Comparison of ENCODE assay signal across 34 cellular contexts in the genomic region with DNA sequence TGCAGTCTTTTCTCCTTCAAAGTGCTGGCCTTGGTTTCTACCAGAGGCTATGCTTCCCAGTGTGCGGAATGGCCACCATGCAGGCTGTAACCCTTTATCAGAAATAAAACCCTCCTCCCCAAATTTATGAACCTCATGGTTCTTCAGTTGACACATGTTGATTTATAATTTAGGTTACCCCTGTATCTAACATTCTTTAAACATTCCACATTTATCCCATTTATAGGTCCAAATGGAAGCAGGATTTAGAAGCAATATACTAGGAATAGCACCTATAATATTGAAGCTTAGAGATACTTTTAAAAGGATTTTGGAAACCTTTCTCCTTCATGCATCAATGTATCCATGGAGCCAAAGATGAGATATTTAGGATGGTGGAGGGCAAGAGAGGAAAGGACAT.
"Had no signal": no experiment of that assay in that cellular context is flagged by ENCODE, and none has a peak within 500 bp of the region (broad histone marks: within the 10 kb centered on the region; RNA-seq: fewer than 3 reads in every experiment).

No MANE protein-coding gene starts in this region.

- H3K9me3 ChIP-seq: MG63 had no signal

- H3K27me3 ChIP-seq: MG63 had no signal

- H3K4me3 ChIP-seq: MG63 had no signal

- DNase-seq: Karpas-422, Kasumi-1, MG63, MM.1S, MV-4-11, NCI-H1048, NCI-H1092, NCI-H1092 treated with DMSO at 0.1 percent for 48 hours, NCI-H1105, NCI-H1105 treated with DMSO at 0.1 percent for 48 hours, NCI-H1417, NCI-H1417 treated with DMSO at 0.1 percent for 48 hours, NCI-H1436, NCI-H1436 treated with DMSO at 0.1 percent for 48 hours, NCI-H146, NCI-H1694, NCI-H1694 treated with DMSO at 0.1 percent for 48 hours, NCI-H187, NCI-H187 treated with DMSO at 0.1 percent for 48 hours, NCI-H1930, NCI-H2029, NCI-H2029 treated with DMSO at 0.1 percent for 48 hours, NCI-H2081, NCI-H2081 treated with DMSO at 0.1 percent for 48 hours, NCI-H2107, NCI-H2171, NCI-H2171 treated with DMSO at 0.1 percent for 48 hours, NCI-H2227 treated with DMSO at 0.1 percent for 48 hours, NCI-H226, NCI-H345, NCI-H446, NCI-H446 treated with DMSO at 0.1 percent for 48 hours, NCI-H510A, NCI-H510A treated with DMSO at 0.1 percent for 48 hours had no signal

- H3K36me3 ChIP-seq: MG63 had no signal
